ENCODE assay signal across 10 cellular contexts in genomic region chr2:38174646-38175096, GRCh38.
DNase-seq lines count a peak whose midpoint lies in the region; ATAC-seq and TF ChIP-seq lines count a peak whose summit lies in the region.
"Had no signal": no experiment of that assay in that cellular context is flagged by ENCODE, and none has a peak within 500 bp of the region (broad histone marks: within the 10 kb centered on the region; RNA-seq: fewer than 3 reads in every experiment).

No MANE protein-coding gene starts in this region.

- peak; percentile 80 for DNase-seq in GM03348 (ENCODE audit: low spot score)
- DNase-seq in SIG-M5 (lab: John Stamatoyannopoulos, UW), result peak; percentile 89
- DNase-seq in fibroblast of villous mesenchyme (ENCODE audit: low read depth), result peak; percentile 93
- DNase-seq in sciatic nerve (ENCODE audit: low spot score), result no peak
- DNase-seq in activated CD4-positive, CD25-positive, alpha-beta regulatory T cell treated with anti-CD3 and anti-CD28 coated beads, Interleukin-2, amount 50 U/mL, for 72 hours, result no peak
- DNase-seq in medulla oblongata (ENCODE audit: extremely low spot score), result no peak
- no peak for DNase-seq in NCI-H510A (lab: John Stamatoyannopoulos, UW)
- DNase-seq: effector CD4-positive, alpha-beta T cell had no signal

- H3K4me3 ChIP-seq in fibroblast of villous mesenchyme (ENCODE audit: low read depth, low read length), result no peak overlapping the region
- H3K4me3 ChIP-seq: GM23338 had no signal

- intact Hi-C loops in sciatic nerve (cut with DNase I), result no loop called here

- no peak for TF ChIP-seq CTCF in fibroblast of villous mesenchyme (IDR thresholded peaks at IDR 0.05; ENCODE audit: insufficient read depth, low read depth, low read length)

- ATAC-seq in sciatic nerve, result peak; percentile 69
- no peak for ATAC-seq in GM21423 (IDR thresholded peaks at IDR 0.05; ENCODE audit: unreplicated experiment)
- ATAC-seq: GM23338 had no signal

Comparison
In these comparisons a context has a peak if more than half of its experiments do, and no peak if none do; other contexts are left out.
1. DNase-seq: peak in GM03348 (single experiment), SIG-M5 (single experiment) and fibroblast of villous mesenchyme (single experiment); none in sciatic nerve (single experiment), activated CD4-positive, CD25-positive, alpha-beta regulatory T cell treated with anti-CD3 and anti-CD28 coated beads, Interleukin-2, amount 50 U/mL, for 72 hours (single experiment), medulla oblongata (single experiment) and NCI-H510A (single experiment).